ENCODE assay signal across 13 cellular contexts in the genomic region with DNA sequence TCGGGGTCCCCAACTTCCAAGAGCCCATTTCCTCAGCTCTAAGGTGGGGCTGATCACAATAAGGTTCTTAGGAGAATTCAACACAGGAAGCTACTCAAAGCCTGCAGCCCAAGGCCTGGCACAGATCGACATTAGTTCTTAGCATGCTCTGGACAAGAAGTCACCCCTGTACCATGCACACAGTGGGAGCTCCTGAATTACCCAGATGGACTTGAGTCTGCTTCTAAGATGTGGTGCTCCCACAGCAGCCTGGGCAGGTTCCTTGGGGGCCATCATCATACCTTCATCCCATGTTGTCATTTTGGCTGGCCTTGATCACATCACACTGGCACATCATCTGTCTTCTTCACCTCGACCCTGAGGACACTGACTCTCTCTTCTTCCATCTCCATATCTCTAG.
DNase-seq lines count a peak whose midpoint lies in the region; ATAC-seq and TF ChIP-seq lines count a peak whose summit lies in the region.
"Had no signal": no experiment of that assay in that cellular context is flagged by ENCODE, and none has a peak within 500 bp of the region (broad histone marks: within the 10 kb centered on the region; RNA-seq: fewer than 3 reads in every experiment).

No MANE protein-coding gene starts in this region.

- DNase-seq in cardiac septum (ENCODE audit: low spot score) (peak; percentile 53), Right ventricle myocardium superior (no peak), CD14-positive monocyte (ENCODE audit: low spot score) (peak; percentile 6), lower lobe of right lung (peak; percentile 19), upper lobe of right lung (peak; percentile 32)
- DNase-seq: C1 segment of cervical spinal cord; CD4-positive, alpha-beta memory T cell; DMS79; GM23248 had no signal

- H3K36me3 Mint-ChIP-seq in CD14-positive monocyte = no peaks in the 10 kb centered on the region
- H3K36me3 Mint-ChIP-seq: CD4-positive, alpha-beta memory T cell had no signal

- no peak overlapping the region for H3K4me3 Mint-ChIP-seq in CD14-positive monocyte
- H3K4me3 Mint-ChIP-seq: B cell; CD4-positive, alpha-beta memory T cell had no signal

- no peaks in the 10 kb centered on the region for H3K4me1 Mint-ChIP-seq in CD14-positive monocyte
- H3K4me1 Mint-ChIP-seq: B cell; CD4-positive, alpha-beta memory T cell had no signal

- no peaks in the 10 kb centered on the region for H3K9me3 Mint-ChIP-seq in CD14-positive monocyte

- H3K36me3 ChIP-seq in lower lobe of right lung (no peaks in the 10 kb centered on the region), upper lobe of right lung (no peaks in the 10 kb centered on the region)

- intact Hi-C loops in cardiac septum (cut with DNase I) (loop anchor here (2.0 to 10.0 kb wide), 4 partner anchors 27 to 327 kb away; no protein-coding TSS in a partner anchor), Right ventricle myocardium superior (cut with DNase I) (no loop called here), CD14-positive monocyte (cut with micrococcal nuclease) (no loop called here), lower lobe of right lung (cut with DNase I) (no loop called here), upper lobe of right lung (cut with DNase I) (no loop called here)

- H3K9me3 ChIP-seq in lower lobe of right lung (no peaks in the 10 kb centered on the region), upper lobe of right lung (no peaks in the 10 kb centered on the region)

- H3K27ac ChIP-seq in lower lobe of right lung = no peak overlapping the region
- H3K27ac ChIP-seq in upper lobe of right lung = no peak overlapping the region
- H3K27ac ChIP-seq: GM23248 had no signal

- no peak overlapping the region for H3K4me3 ChIP-seq in lower lobe of right lung
- H3K4me3 ChIP-seq in upper lobe of right lung = no peak overlapping the region
- H3K4me3 ChIP-seq: GM12878, GM23248 had no signal

- H3K27me3 ChIP-seq in lower lobe of right lung (ENCODE audit: low read depth) (peaks cover 6% of the 10 kb centered on the region), upper lobe of right lung (peaks cover 3% of the 10 kb centered on the region)

- ATAC-seq in Right ventricle myocardium superior (ENCODE audit: poor library complexity) (no peak), lower lobe of right lung (no peak), upper lobe of right lung (no peak), GM21381 (IDR thresholded peaks at IDR 0.05; ENCODE audit: unreplicated experiment) (no peak), HG02678 (IDR thresholded peaks at IDR 0.05; ENCODE audit: unreplicated experiment) (no peak)
- ATAC-seq: GM12878 had no signal

- H3K4me1 ChIP-seq in lower lobe of right lung = no peaks in the 10 kb centered on the region
- H3K4me1 ChIP-seq in upper lobe of right lung = peaks cover 4% of the 10 kb centered on the region

- H3K27ac Mint-ChIP-seq in CD14-positive monocyte = no peak overlapping the region
- H3K27ac Mint-ChIP-seq: B cell; CD4-positive, alpha-beta memory T cell had no signal

- TF ChIP-seq CTCF in CD14-positive monocyte (IDR thresholded peaks at IDR 0.05) = no peak
- no peak for TF ChIP-seq CTCF in lower lobe of right lung (IDR thresholded peaks at IDR 0.05)
- no peak for TF ChIP-seq CTCF in upper lobe of right lung (IDR thresholded peaks at IDR 0.05)

- H3K27me3 Mint-ChIP-seq in CD14-positive monocyte (ENCODE audit: low read depth in 3 of 3) = peaks cover 2 to 6% (median 5%) of the 10 kb centered on the region in 3 donors
